8 cellular contexts compared by ENCODE assay signal in the genomic region with DNA sequence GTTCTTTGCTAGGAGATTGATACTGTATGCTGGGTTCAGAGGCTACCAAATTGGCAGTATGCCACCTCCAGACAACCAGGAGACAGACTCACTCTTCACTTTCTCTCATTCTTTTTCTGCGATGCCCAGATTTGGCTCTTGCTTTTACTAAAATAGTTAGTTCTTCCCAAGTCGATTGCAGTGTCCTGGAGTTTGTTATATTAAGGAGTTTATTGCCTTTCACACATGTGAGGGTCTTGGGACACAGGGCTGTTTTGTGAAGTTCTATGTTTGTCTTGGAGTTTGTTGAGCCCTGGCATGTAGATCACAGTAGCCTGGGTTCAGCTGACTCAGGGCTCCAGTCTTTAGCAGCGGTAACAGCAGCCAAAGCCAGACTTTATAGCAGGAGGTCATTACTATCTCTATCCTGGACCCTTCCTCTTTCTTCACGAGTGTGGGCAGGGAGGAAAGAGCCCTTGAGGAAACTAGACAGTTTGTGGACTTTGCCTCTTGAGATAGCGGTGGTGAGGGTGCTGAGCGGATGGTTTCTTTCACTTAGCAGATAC. TPM values are rescaled to one million over a fixed set of nuclear protein-coding genes. Genes with fewer than 3 reads are reported as not detected.
A peak's percentile ranks its signal among the peaks of the same experiment; 100 is the strongest.
DNase-seq lines count a peak whose midpoint lies in the region; ATAC-seq and TF ChIP-seq lines count a peak whose summit lies in the region.

No MANE protein-coding gene starts in this region.

- no peaks in the 10 kb centered on the region for H3K9me3 Mint-ChIP-seq in activated naive CD4-positive, alpha-beta T cell treated with anti-CD3 and anti-CD28 coated beads, Interleukin-2, amount 50 U/mL, for 24 hours
- no peaks in the 10 kb centered on the region for H3K9me3 Mint-ChIP-seq in T-helper 2 cell treated with Interferon-gamma antibody and Interleukin-4, amounts not matched to agents 5 μg/mL and 100 μg/mL, for 36 hours

- no peaks in the 10 kb centered on the region for H3K27me3 Mint-ChIP-seq in activated naive CD4-positive, alpha-beta T cell treated with anti-CD3 and anti-CD28 coated beads, Interleukin-2, amount 50 U/mL, for 24 hours
- no peaks in the 10 kb centered on the region for H3K27me3 Mint-ChIP-seq in T-helper 2 cell treated with Interferon-gamma antibody and Interleukin-4, amounts not matched to agents 5 μg/mL and 100 μg/mL, for 36 hours (ENCODE audit: low read depth)

- H3K4me3 Mint-ChIP-seq in activated naive CD4-positive, alpha-beta T cell treated with anti-CD3 and anti-CD28 coated beads, Interleukin-2, amount 50 U/mL, for 24 hours = peak overlapping the region; percentile 92
- H3K4me3 Mint-ChIP-seq in T-helper 2 cell treated with Interferon-gamma antibody and Interleukin-4, amounts not matched to agents 5 μg/mL and 100 μg/mL, for 36 hours = peak overlapping the region; percentile 92

- H3K36me3 Mint-ChIP-seq in activated naive CD4-positive, alpha-beta T cell treated with anti-CD3 and anti-CD28 coated beads, Interleukin-2, amount 50 U/mL, for 24 hours = peaks cover 3% of the 10 kb centered on the region
- H3K36me3 Mint-ChIP-seq in T-helper 2 cell treated with Interferon-gamma antibody and Interleukin-4, amounts not matched to agents 5 μg/mL and 100 μg/mL, for 36 hours (ENCODE audit: low read depth) = peaks cover 15% of the 10 kb centered on the region

- no peak for TF ChIP-seq CTCF in fibroblast of villous mesenchyme (IDR thresholded peaks at IDR 0.05; ENCODE audit: insufficient read depth, low read depth, low read length)
- TF ChIP-seq CTCF in retinal pigment epithelial cell (conservative IDR thresholded peaks at IDR 0.05; ENCODE audit: low read depth, low read length) = no peak

- no peak for DNase-seq in activated naive CD4-positive, alpha-beta T cell treated with anti-CD3 and anti-CD28 coated beads, Interleukin-2, amount 50 U/mL, for 16 hours
- no peak for DNase-seq in T-helper 2 cell treated with Interferon-gamma antibody and Interleukin-4, amounts not matched to agents 5 μg/mL and 100 μg/mL, for 36 hours (ENCODE audit: low spot score)
- DNase-seq in fibroblast of villous mesenchyme (ENCODE audit: low read depth) = peak; percentile 45
- no peak for DNase-seq in retinal pigment epithelial cell (ENCODE audit: low read depth)
- DNase-seq in NCI-H1092 (lab: John Stamatoyannopoulos, UW) = no peak
- DNase-seq in inferior parietal cortex (ENCODE audit: extremely low spot score) = no peak

- peaks cover 57% of the 10 kb centered on the region for H3K4me1 Mint-ChIP-seq in activated naive CD4-positive, alpha-beta T cell treated with anti-CD3 and anti-CD28 coated beads, Interleukin-2, amount 50 U/mL, for 24 hours
- H3K4me1 Mint-ChIP-seq in T-helper 2 cell treated with Interferon-gamma antibody and Interleukin-4, amounts not matched to agents 5 μg/mL and 100 μg/mL, for 36 hours (ENCODE audit: low read depth) = peaks cover 64% of the 10 kb centered on the region

- no peak overlapping the region for H3K27ac Mint-ChIP-seq in activated naive CD4-positive, alpha-beta T cell treated with anti-CD3 and anti-CD28 coated beads, Interleukin-2, amount 50 U/mL, for 24 hours
- peak overlapping the region; percentile 17 for H3K27ac Mint-ChIP-seq in T-helper 2 cell treated with Interferon-gamma antibody and Interleukin-4, amounts not matched to agents 5 μg/mL and 100 μg/mL, for 36 hours

- peak overlapping the region; percentile 78 for H3K4me3 ChIP-seq in fibroblast of villous mesenchyme (ENCODE audit: low read depth, low read length)
- peak overlapping the region; percentile 89 for H3K4me3 ChIP-seq in retinal pigment epithelial cell (ENCODE audit: low read length)

- ATAC-seq in GM21367 (IDR thresholded peaks at IDR 0.05; ENCODE audit: unreplicated experiment) = no peak

RNA-seq across cellular contexts. Expression of a gene that starts 1.6 kb away (rescaled TPM):
- 126 and 224 TPM in 2 replicates for total RNA-seq in fibroblast of villous mesenchyme

RNA-seq across cellular contexts. Expression of a gene that starts 21.7 kb away (rescaled TPM):
- total RNA-seq in fibroblast of villous mesenchyme = 18.7 and 25.0 TPM in 2 replicates

RNA-seq across cellular contexts. Expression of a gene that starts 37.0 kb away (rescaled TPM):
- 6.9 and 9.7 TPM in 2 replicates for total RNA-seq in fibroblast of villous mesenchyme

RNA-seq across cellular contexts. Expression of a gene that starts 48.2 kb away (rescaled TPM):
- not detected in 2 replicates for total RNA-seq in fibroblast of villous mesenchyme
